Comparison of ENCODE assay signal across 14 cellular contexts in genomic region chr1:67615886-67616285, GRCh38.
DNase-seq lines count a peak whose midpoint lies in the region; ATAC-seq and TF ChIP-seq lines count a peak whose summit lies in the region.
"Had no signal": no experiment of that assay in that cellular context is flagged by ENCODE, and none has a peak within 500 bp of the region (broad histone marks: within the 10 kb centered on the region; RNA-seq: fewer than 3 reads in every experiment).

No MANE protein-coding gene starts in this region.

- H3K36me3 ChIP-seq in GM23338 (ENCODE audit: insufficient read depth) (no peaks in the 10 kb centered on the region), uterus (no peaks in the 10 kb centered on the region)
- H3K36me3 ChIP-seq: BE2C had no signal

- no peaks in the 10 kb centered on the region for H3K79me2 ChIP-seq in GM23338 (replicated peaks; ENCODE audit: insufficient read depth)

- no peaks in the 10 kb centered on the region for H3K9me3 ChIP-seq in uterus
- H3K9me3 ChIP-seq: BE2C, Caco-2 had no signal

- H3K9me3 Mint-ChIP-seq in GM23338: no peaks in the 10 kb centered on the region
- H3K9me3 Mint-ChIP-seq: CD8-positive, alpha-beta memory T cell had no signal

- no peaks in the 10 kb centered on the region for H3F3A ChIP-seq in GM23338 (replicated peaks; ENCODE audit: low read depth)

- no peaks in the 10 kb centered on the region for H3K27me3 ChIP-seq in GM23338 (ENCODE audit: insufficient read depth)
- no peaks in the 10 kb centered on the region for H3K27me3 ChIP-seq in uterus
- H3K27me3 ChIP-seq: BE2C had no signal

- H3K27ac ChIP-seq in GM23338 (ENCODE audit: low read depth): no peak overlapping the region
- H3K27ac ChIP-seq in uterus: peak overlapping the region; percentile 60 to 90
- H3K27ac ChIP-seq: GM23248 had no signal

- 0 out of 3 replicates have a peak, but pooled peaks cover 2% of the 10 kb centered on the region for H3K4me1 Mint-ChIP-seq in GM23338
- H3K4me1 Mint-ChIP-seq: CD4-positive, CD25-positive, alpha-beta regulatory T cell; CD8-positive, alpha-beta memory T cell had no signal

- intact Hi-C loops in uterus (cut with DNase I; ENCODE audit: low total_unique reads): no loop called here
- intact Hi-C loops in cardiac septum (cut with DNase I): no loop called here

- H3K36me3 Mint-ChIP-seq in GM23338 (ENCODE audit: low read depth): no peaks in the 10 kb centered on the region
- H3K36me3 Mint-ChIP-seq: CD4-positive, CD25-positive, alpha-beta regulatory T cell; CD8-positive, alpha-beta memory T cell had no signal

- no peak overlapping the region for H3K4me3 Mint-ChIP-seq in GM23338
- H3K4me3 Mint-ChIP-seq: CD4-positive, CD25-positive, alpha-beta regulatory T cell; CD8-positive, alpha-beta memory T cell had no signal

- no peaks in the 10 kb centered on the region for H3K27me3 Mint-ChIP-seq in GM23338 (ENCODE audit: insufficient read depth, low read depth, poor library complexity)

- no peaks in the 10 kb centered on the region for H4K20me1 ChIP-seq in GM23338 (replicated peaks; ENCODE audit: insufficient read depth)

- H2AFZ ChIP-seq in GM23338: 0 out of 2 replicates have a peak overlapping the region, but pooled peaks have one; percentile 14
- H2AFZ ChIP-seq: GM23248 had no signal

- ATAC-seq in GM23338: no peak

- no peak for DNase-seq in GM23338 (ENCODE audit: low spot score)
- peak; percentile 40 for DNase-seq in amniotic epithelial cell (ENCODE audit: low read depth)
- peak; percentile 21 for DNase-seq in iris pigment epithelial cell (ENCODE audit: low read depth)
- no peak for DNase-seq in uterus
- DNase-seq in LoVo (ENCODE audit: low spot score): no peak
- no peak for DNase-seq in cardiac septum (ENCODE audit: low spot score)
- DNase-seq in stimulated activated CD4-positive, alpha-beta T cell treated with anti-CD3 and anti-CD28 coated beads, Interleukin-12 subunit alpha, Interleukin-12 subunit beta, amount 100 ng/mL, for 4 hours: no peak
- DNase-seq: BE2C; C1 segment of cervical spinal cord; Caco-2; CD4-positive, CD25-positive, alpha-beta regulatory T cell; CD8-positive, alpha-beta memory T cell; HCEC 1CT had no signal

- no peak overlapping the region for H3K4me3 ChIP-seq in GM23338
- no peak overlapping the region for H3K4me3 ChIP-seq in uterus
- H3K4me3 ChIP-seq: GM23248 had no signal

- H3K4me2 ChIP-seq in GM23338: no peak overlapping the region

- TF ChIP-seq CTCF in GM23338 (conservative IDR thresholded peaks at IDR 0.05; ENCODE audit: low read depth in 2 of 2) (no peak), uterus (IDR thresholded peaks at IDR 0.05) (no peak)

- H3K27ac Mint-ChIP-seq in GM23338: no peak overlapping the region
- H3K27ac Mint-ChIP-seq: CD8-positive, alpha-beta memory T cell had no signal

- TF ChIP-seq POLR2A in uterus (IDR thresholded peaks at IDR 0.05): no peak

- H3K9me2 ChIP-seq in GM23338 (ENCODE audit: insufficient read depth): no peaks in the 10 kb centered on the region

- no peaks in the 10 kb centered on the region for H3K4me1 ChIP-seq in GM23338 (ENCODE audit: insufficient read depth)
- peaks cover 0 to 4% of the 10 kb centered on the region in 2 donors for H3K4me1 ChIP-seq in uterus
- H3K4me1 ChIP-seq: BE2C, Caco-2 had no signal

TF ChIP-seq in GM23338, 12 proteins besides CTCF, POLR2A, EP300 and RAD21 (continues in another document):
- no peak for TF ChIP-seq ETS1 (IDR thresholded peaks at IDR 0.05)
- TF ChIP-seq EZH2phosphoT487 (IDR thresholded peaks at IDR 0.05; ENCODE audit: unreplicated experiment): no peak
- no peak for TF ChIP-seq ZNF331 (CRISPR knock-in tag; IDR thresholded peaks at IDR 0.05; ENCODE audit: low read depth)
- TF ChIP-seq ZNF114 (CRISPR knock-in tag; IDR thresholded peaks at IDR 0.05): no peak
- no peak for TF ChIP-seq STAT1 (IDR thresholded peaks at IDR 0.05; ENCODE audit: unreplicated experiment)
- no peak for TF ChIP-seq EZH2 (IDR thresholded peaks at IDR 0.05; ENCODE audit: low read depth, unreplicated experiment)
- TF ChIP-seq CREB1 (CRISPR knock-in tag; IDR thresholded peaks at IDR 0.05; ENCODE audit: low read depth): no peak
- TF ChIP-seq POLR2AphosphoS5 (IDR thresholded peaks at IDR 0.05; ENCODE audit: low read depth): no peak
- no peak for TF ChIP-seq REST (IDR thresholded peaks at IDR 0.05; ENCODE audit: unreplicated experiment)
- no peak for TF ChIP-seq JUNB (IDR thresholded peaks at IDR 0.05; ENCODE audit: unreplicated experiment)

Comparison
In these comparisons a context has a peak if more than half of its experiments do, and no peak if none do; other contexts are left out.
1. DNase-seq: peak in amniotic epithelial cell (single experiment) and iris pigment epithelial cell (single experiment); none in GM23338 (single experiment), uterus (0 of 2), LoVo (single experiment), cardiac septum (single experiment) and stimulated activated CD4-positive, alpha-beta T cell treated with anti-CD3 and anti-CD28 coated beads, Interleukin-12 subunit alpha, Interleukin-12 subunit beta, amount 100 ng/mL, for 4 hours (single experiment).